ENCODE assay signal across 21 cellular contexts in genomic region chr5:68334550-68334880, GRCh38.
DNase-seq lines count a peak whose midpoint lies in the region; ATAC-seq, FAIRE-seq and TF ChIP-seq lines count a peak whose summit lies in the region.
"Had no signal": no experiment of that assay in that cellular context is flagged by ENCODE, and none has a peak within 500 bp of the region (broad histone marks: within the 10 kb centered on the region; RNA-seq: fewer than 3 reads in every experiment).

No MANE protein-coding gene starts in this region.

- CTCF ChIA-PET in A549 (lab: Yijun Ruan, JAX): interaction anchor here (0.6 to 1.5 kb wide), 5 partner anchors 14 to 732 kb away, joined by 3 to 6 read pairs (median 4); no protein-coding TSS in a partner anchor

- ATAC-seq in A549: peak; percentile 52 to 68; a peak in 5 of 6 replicates
- peak; percentile 54 for ATAC-seq in activated T-helper 17 cell treated with anti-CD3 and anti-CD28 coated beads, Interleukin-2, amount 50 U/mL, for 72 hours (replicated peaks)
- ATAC-seq in GM19452 (IDR thresholded peaks at IDR 0.05; ENCODE audit: unreplicated experiment): no peak
- no peak for ATAC-seq in HG02642 (IDR thresholded peaks at IDR 0.05; ENCODE audit: poor library complexity, unreplicated experiment)
- ATAC-seq: CD8-positive, alpha-beta T cell had no signal

- DNase-seq in A549 (ENCODE audit: low read depth in 1 of 2, low spot score in 1 of 2): no peak
- no peak for DNase-seq in HFFc6
- peak; percentile 66 for DNase-seq in islet precursor cell
- DNase-seq in NCI-H345 treated with DMSO at 0.1 percent for 48 hours (lab: John Stamatoyannopoulos, UW; ENCODE audit: unreplicated experiment): no peak
- DNase-seq in HT-29 (ENCODE audit: low spot score): no peak
- DNase-seq: CD8-positive, alpha-beta T cell; Karpas-422; NCI-H1092; NCI-H146; NCI-H2029 treated with DMSO at 0.1 percent for 48 hours; NCI-H2171 treated with DMSO at 0.1 percent for 48 hours; SHP77 had no signal

- H3K4me3 Mint-ChIP-seq in HFFc6: no peak overlapping the region; the same call in 1 of the 2 replicates
- H3K4me3 Mint-ChIP-seq in activated T-helper 17 cell treated with anti-CD3 and anti-CD28 coated beads, Interleukin-2, amount 50 U/mL, for 72 hours: no peak overlapping the region
- H3K4me3 Mint-ChIP-seq: CD8-positive, alpha-beta T cell had no signal

- TF ChIP-seq EP300 in A549 (IDR thresholded peaks at IDR 0.05): no peak

- POLR2A ChIA-PET in A549 (lab: Yijun Ruan, JAX): interaction anchor here (0.8 kb wide), 1 partner anchor 9 kb away, joined by 3 read pairs; no protein-coding TSS in a partner anchor

- H3K27me3 Mint-ChIP-seq in HFFc6 (ENCODE audit: insufficient read depth): no peaks in the 10 kb centered on the region; the same call in 1 of the 2 replicates
- no peaks in the 10 kb centered on the region for H3K27me3 Mint-ChIP-seq in activated T-helper 17 cell treated with anti-CD3 and anti-CD28 coated beads, Interleukin-2, amount 50 U/mL, for 72 hours

- no peak for TF ChIP-seq POLR2A in A549 (IDR thresholded peaks at IDR 0.05; ENCODE audit: low read length)

- no peak overlapping the region for H3K4me3 ChIP-seq in A549
- H3K4me3 ChIP-seq: BLaER1 had no signal

- 0 out of 3 replicates have a peak, but pooled peaks cover 4% of the 10 kb centered on the region for H3K9me3 ChIP-seq in A549
- H3K9me3 ChIP-seq: BLaER1 had no signal

- no peak for TF ChIP-seq RAD21 in A549 (conservative IDR thresholded peaks at IDR 0.05 in 1 of 2, IDR thresholded peaks at IDR 0.05 in 1 of 2)

- H3K4me1 ChIP-seq in A549: peaks cover 36% of the 10 kb centered on the region

- no peak for FAIRE-seq in A549 (lab: Jason Lieb, UNC)
- FAIRE-seq: A204.1, GM12892, GM18507, HTR-8/SVneo had no signal

- WGBS in A549 (ENCODE audit: missing lambda C conversion rate): 26% methylated on average over 2 of the region's 2 CpGs

- H3K27ac ChIP-seq in A549: peak overlapping the region; percentile 69 to 79; a peak in 5 of 6 replicates
- H3K27ac ChIP-seq: BLaER1, HL-60 had no signal

- H3K36me3 Mint-ChIP-seq in HFFc6 (ENCODE audit: low read depth): no peaks in the 10 kb centered on the region
- H3K36me3 Mint-ChIP-seq in activated T-helper 17 cell treated with anti-CD3 and anti-CD28 coated beads, Interleukin-2, amount 50 U/mL, for 72 hours (ENCODE audit: low read depth): no peaks in the 10 kb centered on the region
- H3K36me3 Mint-ChIP-seq: CD8-positive, alpha-beta T cell had no signal

- H3K27ac Mint-ChIP-seq in HFFc6: peak overlapping the region; percentile 89
- H3K27ac Mint-ChIP-seq in activated T-helper 17 cell treated with anti-CD3 and anti-CD28 coated beads, Interleukin-2, amount 50 U/mL, for 72 hours: no peak overlapping the region
- H3K27ac Mint-ChIP-seq: CD8-positive, alpha-beta T cell had no signal

- H3K9me3 Mint-ChIP-seq in HFFc6: no peaks in the 10 kb centered on the region
- no peaks in the 10 kb centered on the region for H3K9me3 Mint-ChIP-seq in activated T-helper 17 cell treated with anti-CD3 and anti-CD28 coated beads, Interleukin-2, amount 50 U/mL, for 72 hours
- H3K9me3 Mint-ChIP-seq: CD8-positive, alpha-beta T cell had no signal

- peaks cover 72% of the 10 kb centered on the region for H3K4me1 Mint-ChIP-seq in HFFc6 (ENCODE audit: low read depth)
- H3K4me1 Mint-ChIP-seq in activated T-helper 17 cell treated with anti-CD3 and anti-CD28 coated beads, Interleukin-2, amount 50 U/mL, for 72 hours: no peaks in the 10 kb centered on the region

- no peak for TF ChIP-seq CTCF in A549 (IDR thresholded peaks at IDR 0.05)
- TF ChIP-seq CTCF in HFFc6 (IDR thresholded peaks at IDR 0.05): no peak

- peak overlapping the region; percentile 50 for H3K4me2 ChIP-seq in A549
- H3K4me2 ChIP-seq: BLaER1 had no signal

TF ChIP-seq in A549, 52 proteins besides CTCF, POLR2A, EP300 and RAD21:
- TF ChIP-seq ATOH8 (CRISPR knock-in tag; IDR thresholded peaks at IDR 0.05; ENCODE audit: low read depth) (no peak), FOSB (CRISPR knock-in tag; IDR thresholded peaks at IDR 0.05) (no peak), ZFP36 (IDR thresholded peaks at IDR 0.05; ENCODE audit: borderline replicate concordance, partially characterized antibody) (no peak), SREBF2 (IDR thresholded peaks at IDR 0.05) (no peak), FOXS1 (CRISPR knock-in tag; IDR thresholded peaks at IDR 0.05) (no peak), HES2 (IDR thresholded peaks at IDR 0.05) (no peak), NPAS2 (CRISPR knock-in tag; IDR thresholded peaks at IDR 0.05; ENCODE audit: borderline replicate concordance) (no peak), FOSL2 (IDR thresholded peaks at IDR 0.05) (no peak), FOSL2 (CRISPR knock-in tag; IDR thresholded peaks at IDR 0.05) (peak; percentile 10; the same call in 1 of the 2 replicates), NFE2L2 (conservative IDR thresholded peaks at IDR 0.05; ENCODE audit: low read length) (no peak), REST (IDR thresholded peaks at IDR 0.05) (no peak), RARB (CRISPR knock-in tag; IDR thresholded peaks at IDR 0.05) (no peak), USF2 (IDR thresholded peaks at IDR 0.05) (no peak), TFCP2L1 (CRISPR knock-in tag; IDR thresholded peaks at IDR 0.05) (no peak), PHF8 (IDR thresholded peaks at IDR 0.05; ENCODE audit: borderline replicate concordance, low read depth) (no peak), JUNB (IDR thresholded peaks at IDR 0.05) (no peak), GATA3 (IDR thresholded peaks at IDR 0.05; ENCODE audit: borderline replicate concordance) (no peak), HOXB5 (CRISPR knock-in tag; IDR thresholded peaks at IDR 0.05) (no peak), POLR2AphosphoS2 (conservative IDR thresholded peaks at IDR 0.05; ENCODE audit: low read length) (no peak), HEYL (CRISPR knock-in tag; IDR thresholded peaks at IDR 0.05) (no peak), JUN (IDR thresholded peaks at IDR 0.05) (peak in 1 of 2 experiments; percentile 38; a peak in 1 of 5 replicates)
- TF ChIP-seq, protein P1, sequence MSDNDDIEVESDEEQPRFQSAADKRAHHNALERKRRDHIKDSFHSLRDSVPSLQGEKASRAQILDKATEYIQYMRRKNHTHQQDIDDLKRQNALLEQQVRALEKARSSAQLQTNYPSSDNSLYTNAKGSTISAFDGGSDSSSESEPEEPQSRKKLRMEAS (IDR thresholded peaks at IDR 0.05): 0 out of 2 replicates have a peak, but pooled peaks have one; percentile 1

Comparison
In these comparisons a context has a peak if more than half of its experiments do, and no peak if none do; other contexts are left out.
1. ATAC-seq: peak in A549 (2 of 2) and activated T-helper 17 cell treated with anti-CD3 and anti-CD28 coated beads, Interleukin-2, amount 50 U/mL, for 72 hours (single experiment); none in GM19452 (single experiment) and HG02642 (single experiment).